ENCODE assay signal across 1 cellular context in genomic region chr16:86610779-86611516, GRCh38.
TF ChIP-seq lines count a peak whose summit lies in the region.

No MANE protein-coding gene starts in this region.

TF ChIP-seq in IMR-90, 13 proteins besides CTCF, POLR2A, EP300 and RAD21:
- TF ChIP-seq MAFK (IDR thresholded peaks at IDR 0.05; ENCODE audit: low read depth, low read length) (no peak), ELK1 (IDR thresholded peaks at IDR 0.05; ENCODE audit: borderline replicate concordance, low read depth, low read length) (no peak), BHLHE40 (IDR thresholded peaks at IDR 0.05; ENCODE audit: low read depth, low read length) (no peak), RFX5 (IDR thresholded peaks at IDR 0.05; ENCODE audit: low read depth, low read length) (no peak), RCOR1 (IDR thresholded peaks at IDR 0.05; ENCODE audit: insufficient replicate concordance, low read length) (no peak), MXI1 (IDR thresholded peaks at IDR 0.05; ENCODE audit: borderline replicate concordance, low read depth, low read length) (no peak), SMC3 (IDR thresholded peaks at IDR 0.05; ENCODE audit: low read depth, low read length) (no peak), CHD1 (IDR thresholded peaks at IDR 0.05; ENCODE audit: low read depth, low read length) (no peak), USF2 (IDR thresholded peaks at IDR 0.05; ENCODE audit: low read depth, low read length) (no peak), CEBPB (IDR thresholded peaks at IDR 0.05; ENCODE audit: low read depth, low read length) (no peak), NFE2L2 (IDR thresholded peaks at IDR 0.05; ENCODE audit: low read depth, low read length) (no peak), MAZ (IDR thresholded peaks at IDR 0.05; ENCODE audit: borderline replicate concordance, low read depth, low read length) (no peak), FOS (IDR thresholded peaks at IDR 0.05; ENCODE audit: low read depth, low read length) (no peak)
